ENCODE assay signal across 8 cellular contexts in genomic region chr17:3893003-3893719, GRCh38. TPM values are rescaled to one million over a fixed set of nuclear protein-coding genes. Genes with fewer than 3 reads are reported as not detected.
DNase-seq lines count a peak whose midpoint lies in the region; ATAC-seq, FAIRE-seq and TF ChIP-seq lines count a peak whose summit lies in the region.

CAMKK1 (minus strand) TSS chr17:3893053; CDS start chr17:3885687, 7,366 bp downstream.

- 2 to 3% methylated on average over 75 of the region's 75 CpGs for WGBS in ectodermal cell, 2 experiments

- peak; percentile 87 for FAIRE-seq in GM19239 (lab: Jason Lieb, UNC)

- H3K27me3 Mint-ChIP-seq in activated CD8-positive, alpha-beta T cell treated with anti-CD3 and anti-CD28 coated beads for 36 hours = no peaks in the 10 kb centered on the region

- no peak for TF ChIP-seq CTCF in activated CD8-positive, alpha-beta T cell treated with anti-CD3 and anti-CD28 coated beads for 36 hours (IDR thresholded peaks at IDR 0.05)

- H3K9me3 ChIP-seq in BLaER1 treated with 17β-estradiol and CSF1 and Interleukin-3, amounts not matched to agents 10 nM and 100 nM (replicated peaks in 1 of 11) = no peaks in the 10 kb centered on the region
- H3K9me3 ChIP-seq in ectodermal cell (ENCODE audit: control insufficient read depth, low read length) = no peaks in the 10 kb centered on the region

- DNase-seq in GM19239 (ENCODE audit: insufficient read length, low spot score) = peak; percentile 99
- peak; percentile 93 for DNase-seq in NCI-H748 (lab: John Stamatoyannopoulos, UW; ENCODE audit: unreplicated experiment)
- peak; percentile 90 for DNase-seq in activated CD8-positive, alpha-beta T cell treated with anti-CD3 and anti-CD28 coated beads for 36 hours
- DNase-seq in medulla oblongata (ENCODE audit: extremely low spot score) = peak; percentile 83
- peak; percentile 78 to 89 (median 83) for DNase-seq in stimulated activated CD4-positive, alpha-beta T cell treated with anti-CD3 and anti-CD28 coated beads, TNF-alpha, amount 100 ng/mL, for 48 hours (ENCODE audit: low read depth in 3 of 3)

- peak within 1 kb of the TSS; percentile 84 for H3K27ac Mint-ChIP-seq in activated CD8-positive, alpha-beta T cell treated with anti-CD3 and anti-CD28 coated beads for 36 hours

- POLR2A ChIA-PET in activated CD8-positive, alpha-beta T cell treated with anti-CD3 and anti-CD28 coated beads for 36 hours (lab: Charles Lee) = interaction anchor here (0.6 to 1.8 kb wide), 5 partner anchors 13 to 93 kb away, joined by 3 to 9 read pairs (median 5); no protein-coding TSS in a partner anchor

- peaks cover 0 to 19% (median 12%) of the 10 kb centered on the region in 11 experiments; a peak in 15 of 22 replicates for H3K36me3 ChIP-seq in BLaER1 treated with 17β-estradiol and CSF1 and Interleukin-3, amounts not matched to agents 10 nM and 100 nM
- no peaks in the 10 kb centered on the region for H3K36me3 ChIP-seq in ectodermal cell (ENCODE audit: control insufficient read depth, insufficient read depth, low read length)

- H3K9ac ChIP-seq in BLaER1 treated with 17β-estradiol and CSF1 and Interleukin-3, amounts not matched to agents 10 nM and 100 nM = peak within 1 kb of the TSS; percentile 58 to 80 (median 71)

- peak within 1 kb of the TSS; percentile 82 for H3K4me3 Mint-ChIP-seq in activated CD8-positive, alpha-beta T cell treated with anti-CD3 and anti-CD28 coated beads for 36 hours

- no peaks in the 10 kb centered on the region for H3K36me3 Mint-ChIP-seq in activated CD8-positive, alpha-beta T cell treated with anti-CD3 and anti-CD28 coated beads for 36 hours (ENCODE audit: low read depth)

- peak; percentile 83 for ATAC-seq in HG03432 (IDR thresholded peaks at IDR 0.05; ENCODE audit: unreplicated experiment)
- peak; percentile 89 for ATAC-seq in activated CD8-positive, alpha-beta T cell treated with anti-CD3 and anti-CD28 coated beads for 36 hours

- peaks cover 31% of the 10 kb centered on the region for H3K4me1 Mint-ChIP-seq in activated CD8-positive, alpha-beta T cell treated with anti-CD3 and anti-CD28 coated beads for 36 hours (ENCODE audit: low read depth)

- H3K4me3 ChIP-seq in BLaER1 treated with 17β-estradiol and CSF1 and Interleukin-3, amounts not matched to agents 10 nM and 100 nM = peak within 1 kb of the TSS; percentile 62 to 76 (median 70)
- H3K4me3 ChIP-seq in ectodermal cell (ENCODE audit: insufficient read depth, low read depth, low read length) = peak within 1 kb of the TSS; percentile 64

- peaks cover 0 to 27% (median 12%) of the 10 kb centered on the region in 11 experiments; a peak in 11 of 22 replicates for H4K20me1 ChIP-seq in BLaER1 treated with 17β-estradiol and CSF1 and Interleukin-3, amounts not matched to agents 10 nM and 100 nM

- intact Hi-C loops in activated CD8-positive, alpha-beta T cell treated with anti-CD3 and anti-CD28 coated beads for 36 hours (cut with micrococcal nuclease) = no loop called here

- H3K4me1 ChIP-seq in BLaER1 treated with 17β-estradiol and CSF1 and Interleukin-3, amounts not matched to agents 10 nM and 100 nM = peaks cover 73 to 93% (median 81%) of the 10 kb centered on the region in 10 experiments
- H3K4me1 ChIP-seq in ectodermal cell (ENCODE audit: control insufficient read depth, insufficient read depth, low read length) = peaks cover 5% of the 10 kb centered on the region

- H3K9me3 Mint-ChIP-seq in activated CD8-positive, alpha-beta T cell treated with anti-CD3 and anti-CD28 coated beads for 36 hours = no peaks in the 10 kb centered on the region

- peak within 1 kb of the TSS; percentile 91 to 100 (median 99) for H3K4me2 ChIP-seq in BLaER1 treated with 17β-estradiol and CSF1 and Interleukin-3, amounts not matched to agents 10 nM and 100 nM

- H3K27ac ChIP-seq in BLaER1 treated with 17β-estradiol and CSF1 and Interleukin-3, amounts not matched to agents 10 nM and 100 nM = peak within 1 kb of the TSS in 10 of 11 experiments; percentile 34 to 72 (median 56); a peak in 17 of 22 replicates
- H3K27ac ChIP-seq in ectodermal cell (ENCODE audit: insufficient read depth, low read depth, low read length, poor library complexity, severe bottlenecking) = no peak within 1 kb of the TSS

- CTCF ChIA-PET in activated CD8-positive, alpha-beta T cell treated with anti-CD3 and anti-CD28 coated beads for 36 hours (lab: Charles Lee) = interaction anchor here (1.8 to 2.9 kb wide), 4 partner anchors 19 to 49 kb away, joined by 7 to 21 read pairs (median 8); no protein-coding TSS in a partner anchor

- peaks cover 0 to 13% (median 9%) of the 10 kb centered on the region in 11 experiments; a peak in 7 of 22 replicates for H3K27me3 ChIP-seq in BLaER1 treated with 17β-estradiol and CSF1 and Interleukin-3, amounts not matched to agents 10 nM and 100 nM
- H3K27me3 ChIP-seq in ectodermal cell (ENCODE audit: control insufficient read depth, insufficient read depth, low read length, poor library complexity, severe bottlenecking) = peaks cover 18% of the 10 kb centered on the region

RNA-seq across cellular contexts. Expression of gene CAMKK1, which starts in this region (rescaled TPM):
- total RNA-seq in activated CD8-positive, alpha-beta T cell treated with anti-CD3 and anti-CD28 coated beads for 36 hours = 1 to 10 TPM; 6.7 to 6.9 TPM
- 5.0 TPM for polyA plus RNA-seq in ectodermal cell (2013, experiment 1 of 4)
- polyA plus RNA-seq in ectodermal cell (2013, experiment 2 of 4) = 4.6 TPM
- polyA plus RNA-seq in ectodermal cell (2013, experiment 3 of 4) = 4.5 TPM
- 4.5 TPM for polyA plus RNA-seq in ectodermal cell (2013, experiment 4 of 4)
